In the genomic region with DNA sequence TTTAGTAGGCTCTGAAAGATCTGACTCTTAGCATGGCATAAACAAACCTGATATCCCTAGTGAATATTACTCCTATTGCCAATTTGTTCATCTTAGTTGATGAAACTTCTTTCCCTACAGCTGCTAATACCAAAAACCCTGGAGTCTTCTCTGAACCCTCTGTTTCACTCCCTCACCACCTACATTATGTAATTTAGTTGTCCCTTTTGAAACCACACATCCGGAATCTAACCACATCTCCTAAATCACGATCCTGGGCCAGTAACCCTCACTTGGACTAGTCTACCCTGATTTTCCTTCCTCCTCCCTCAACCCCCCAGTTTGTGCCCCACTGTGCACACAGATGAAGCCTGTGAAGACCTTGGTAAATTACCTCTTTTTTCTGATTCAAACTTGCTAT, we compare ENCODE assay signal across 9 cellular contexts. TPM values are rescaled to one million over a fixed set of nuclear protein-coding genes. Genes with fewer than 3 reads are reported as not detected.
DNase-seq lines count a peak whose midpoint lies in the region; ATAC-seq and TF ChIP-seq lines count a peak whose summit lies in the region.
"Had no signal": no experiment of that assay in that cellular context is flagged by ENCODE, and none has a peak within 500 bp of the region (broad histone marks: within the 10 kb centered on the region; RNA-seq: fewer than 3 reads in every experiment).

No MANE protein-coding gene starts in this region.

- peak overlapping the region in 2 of 3 donors; percentile 42 to 55 for H3K27ac Mint-ChIP-seq in IgD-negative memory B cell
- H3K27ac Mint-ChIP-seq in naive thymus-derived CD8-positive, alpha-beta T cell: peak overlapping the region in 9 of 10 donors; percentile 10 to 96 (median 52)

- H3K36me3 ChIP-seq in BLaER1 treated with 17β-estradiol and CSF1 and Interleukin-3, amounts not matched to agents 10 nM and 100 nM: peaks cover 45 to 49% (median 48%) of the 10 kb centered on the region in 11 experiments
- peaks cover 9% of the 10 kb centered on the region for H3K36me3 ChIP-seq in colonic mucosa

- intact Hi-C loops in colonic mucosa (cut with DNase I): no loop called here

- H3K27me3 ChIP-seq in BLaER1 treated with 17β-estradiol and CSF1 and Interleukin-3, amounts not matched to agents 10 nM and 100 nM: no peaks in the 10 kb centered on the region; a peak in 1 of 22 replicates
- H3K27me3 ChIP-seq in colonic mucosa: no peaks in the 10 kb centered on the region

- TF ChIP-seq CTCF in colonic mucosa (IDR thresholded peaks at IDR 0.05): no peak

- peaks cover 15 to 21% (median 16%) of the 10 kb centered on the region in 3 donors for H3K4me1 Mint-ChIP-seq in IgD-negative memory B cell
- peaks cover 16 to 28% (median 20%) of the 10 kb centered on the region in 4 donors for H3K4me1 Mint-ChIP-seq in naive thymus-derived CD8-positive, alpha-beta T cell

- H3K9ac ChIP-seq in BLaER1 treated with 17β-estradiol and CSF1 and Interleukin-3, amounts not matched to agents 10 nM and 100 nM: peak overlapping the region; percentile 91 to 97 (median 94)
- no peak overlapping the region for H3K9ac ChIP-seq in colonic mucosa (ENCODE audit: low read depth in 2 of 2, low read length in 2 of 2)

- no peaks in the 10 kb centered on the region for H3K27me3 Mint-ChIP-seq in IgD-negative memory B cell
- no peaks in the 10 kb centered on the region for H3K27me3 Mint-ChIP-seq in naive thymus-derived CD8-positive, alpha-beta T cell

- DNase-seq in colonic mucosa (no peak), AG20443 (ENCODE audit: low spot score) (no peak), kidney glomerular epithelial cell (lab: John Stamatoyannopoulos, UW) (no peak), COR-L47 (lab: John Stamatoyannopoulos, UW) (no peak)
- DNase-seq in naive thymus-derived CD8-positive, alpha-beta T cell: no peak
- no peak for DNase-seq in stimulated activated CD4-positive, alpha-beta T cell treated with anti-CD3 and anti-CD28 coated beads, Interleukin-4, amount 100 ng/mL, for 1 hour
- DNase-seq: NCI-H748 treated with DMSO at 0.1 percent for 48 hours had no signal

- peak overlapping the region; percentile 86 to 99 (median 96) for H3K4me3 Mint-ChIP-seq in IgD-negative memory B cell
- H3K4me3 Mint-ChIP-seq in naive thymus-derived CD8-positive, alpha-beta T cell: peak overlapping the region; percentile 51 to 97 (median 95)

- H3K9me3 ChIP-seq in BLaER1 treated with 17β-estradiol and CSF1 and Interleukin-3, amounts not matched to agents 10 nM and 100 nM (replicated peaks in 1 of 11): peaks cover 81 to 95% (median 89%) of the 10 kb centered on the region in 11 experiments
- no peaks in the 10 kb centered on the region for H3K9me3 ChIP-seq in colonic mucosa

- H3K4me3 ChIP-seq in BLaER1 treated with 17β-estradiol and CSF1 and Interleukin-3, amounts not matched to agents 10 nM and 100 nM: peak overlapping the region; percentile 90 to 100 (median 96)
- peak overlapping the region; percentile 89 for H3K4me3 ChIP-seq in colonic mucosa

- POLR2A ChIA-PET in naive thymus-derived CD8-positive, alpha-beta T cell (lab: Charles Lee): no interaction called here

- peaks cover 15 to 23% (median 18%) of the 10 kb centered on the region in 10 experiments for H3K4me1 ChIP-seq in BLaER1 treated with 17β-estradiol and CSF1 and Interleukin-3, amounts not matched to agents 10 nM and 100 nM
- H3K4me1 ChIP-seq in colonic mucosa: no peaks in the 10 kb centered on the region

- H4K20me1 ChIP-seq in BLaER1 treated with 17β-estradiol and CSF1 and Interleukin-3, amounts not matched to agents 10 nM and 100 nM: peaks cover 0 to 49% (median 0%) of the 10 kb centered on the region in 11 experiments; a peak in 6 of 22 replicates

- H3K36me3 Mint-ChIP-seq in IgD-negative memory B cell: peaks cover 38% of the 10 kb centered on the region
- peaks cover 49 to 64% (median 59%) of the 10 kb centered on the region in 3 donors for H3K36me3 Mint-ChIP-seq in naive thymus-derived CD8-positive, alpha-beta T cell

- ATAC-seq in naive thymus-derived CD8-positive, alpha-beta T cell: no peak

- H3K4me2 ChIP-seq in BLaER1 treated with 17β-estradiol and CSF1 and Interleukin-3, amounts not matched to agents 10 nM and 100 nM: peak overlapping the region; percentile 85 to 98 (median 95)

- peaks cover 29 to 50% (median 37%) of the 10 kb centered on the region in 3 donors for H3K9me3 Mint-ChIP-seq in IgD-negative memory B cell
- peaks cover 19 to 79% (median 57%) of the 10 kb centered on the region in 9 donors for H3K9me3 Mint-ChIP-seq in naive thymus-derived CD8-positive, alpha-beta T cell

- peak overlapping the region in 10 of 11 experiments; percentile 86 to 93 (median 91); a peak in 19 of 22 replicates for H3K27ac ChIP-seq in BLaER1 treated with 17β-estradiol and CSF1 and Interleukin-3, amounts not matched to agents 10 nM and 100 nM
- H3K27ac ChIP-seq in colonic mucosa: no peak overlapping the region

RNA-seq across cellular contexts. Expression of gene ZNF256, which starts 1.2 kb away (rescaled TPM):
- polyA plus RNA-seq in IgD-negative memory B cell: 7.8 TPM
- 1 to 10 TPM; 3.0 to 3.5 TPM for total RNA-seq in colonic mucosa
- total RNA-seq in naive thymus-derived CD8-positive, alpha-beta T cell: 10 to 100 TPM; 21.8 to 22.8 TPM
- polyA plus RNA-seq in naive thymus-derived CD8-positive, alpha-beta T cell: 1 to 10 TPM; 4.5 to 6.2 (median 4.9) TPM

RNA-seq across cellular contexts. Expression of gene ZNF418, which starts 11.1 kb away (rescaled TPM):
- polyA plus RNA-seq in IgD-negative memory B cell: 6.0 TPM
- 1 to 10 TPM; 1.1 to 5.3 TPM for total RNA-seq in colonic mucosa
- total RNA-seq in naive thymus-derived CD8-positive, alpha-beta T cell: 10 to 100 TPM; 28.0 to 31.8 TPM
- polyA plus RNA-seq in naive thymus-derived CD8-positive, alpha-beta T cell: 1 to 10 TPM in 2 of 3 donors, not detected in 1; 1.0 to 2.1 TPM

RNA-seq across cellular contexts. Expression of gene C19orf18, which starts 28.0 kb away (rescaled TPM):
- polyA plus RNA-seq in IgD-negative memory B cell: not detected
- total RNA-seq in colonic mucosa: under 1 TPM; 0.27 to 0.86 TPM
- total RNA-seq in naive thymus-derived CD8-positive, alpha-beta T cell: 1 to 10 TPM; 2.2 to 2.9 TPM
- under 1 TPM in 1 of 3 donors, not detected in 2; 0.24 TPM for polyA plus RNA-seq in naive thymus-derived CD8-positive, alpha-beta T cell

RNA-seq across cellular contexts. Expression of gene ZNF417, which starts 29.9 kb away (rescaled TPM):
- polyA plus RNA-seq in IgD-negative memory B cell: 4.5 TPM
- total RNA-seq in colonic mucosa: 10 to 100 TPM in 1 of 2 donors, 1 to 10 TPM in 1; 9.6 to 17.5 TPM
- total RNA-seq in naive thymus-derived CD8-positive, alpha-beta T cell: 10 to 100 TPM; 44.2 to 50.1 TPM
- polyA plus RNA-seq in naive thymus-derived CD8-positive, alpha-beta T cell: 1 to 10 TPM; 1.6 to 6.0 (median 1.8) TPM

RNA-seq across cellular contexts. Expression of gene ZNF606, which starts 56.3 kb away (rescaled TPM):
- 9.1 TPM for polyA plus RNA-seq in IgD-negative memory B cell
- total RNA-seq in colonic mucosa: 10 to 100 TPM in 1 of 2 donors, 1 to 10 TPM in 1; 8.7 to 12.2 TPM
- 10 to 100 TPM; 52.6 to 53.2 TPM for total RNA-seq in naive thymus-derived CD8-positive, alpha-beta T cell
- 1 to 10 TPM; 2.1 to 6.5 (median 6.0) TPM for polyA plus RNA-seq in naive thymus-derived CD8-positive, alpha-beta T cell

Comparison
In these comparisons a context has a peak if more than half of its experiments do, and no peak if none do; other contexts are left out.
1. H3K9ac ChIP-seq: peak in BLaER1 treated with 17β-estradiol and CSF1 and Interleukin-3, amounts not matched to agents 10 nM and 100 nM (11 of 11); none in colonic mucosa (0 of 2).
2. RNA of gene ZNF256, which starts 1.2 kb away (total RNA-seq): 21.8 to 22.8 TPM in naive thymus-derived CD8-positive, alpha-beta T cell; 3.0 to 3.5 TPM in colonic mucosa; every median in the first group is over 4 times any median in the second.
3. RNA of gene ZNF418, which starts 11.1 kb away (total RNA-seq): 28.0 to 31.8 TPM in naive thymus-derived CD8-positive, alpha-beta T cell; 1.1 to 5.3 TPM in colonic mucosa; every median in the first group is over 4 times any median in the second.